ENCODE assay signal across 19 cellular contexts in genomic region chr7:157584420-157584819, GRCh38.
DNase-seq lines count a peak whose midpoint lies in the region.
"Had no signal": no experiment of that assay in that cellular context is flagged by ENCODE, and none has a peak within 500 bp of the region (broad histone marks: within the 10 kb centered on the region; RNA-seq: fewer than 3 reads in every experiment).

No MANE protein-coding gene starts in this region.

- H3K4me3 Mint-ChIP-seq in T-helper 1 cell treated with Interleukin-12 subunit alpha and Interleukin-12 subunit beta and Interleukin-4 antibody, amounts not matched to agents 30 μg/mL and 1 μg/mL, for 36 hours, result no peak overlapping the region
- H3K4me3 Mint-ChIP-seq: B cell had no signal

- H3K4me1 Mint-ChIP-seq in T-helper 1 cell treated with Interleukin-12 subunit alpha and Interleukin-12 subunit beta and Interleukin-4 antibody, amounts not matched to agents 30 μg/mL and 1 μg/mL, for 36 hours (ENCODE audit: low read depth), result peaks cover 7% of the 10 kb centered on the region

- peaks cover 52% of the 10 kb centered on the region for H3K4me1 ChIP-seq in BLaER1

- no peak for DNase-seq in T-helper 1 cell
- DNase-seq in head of caudate nucleus, result peak in 41 of 42 donors; percentile 40 to 91 (median 72)
- DNase-seq in putamen (ENCODE audit: low spot score), result peak; percentile 73
- DNase-seq in substantia nigra (lab: John Stamatoyannopoulos, UW), result no peak
- DNase-seq in hippocampal formation (lab: John Stamatoyannopoulos, UW), result no peak
- DNase-seq in NCI-H524 treated with DMSO at 0.1 percent for 48 hours (lab: John Stamatoyannopoulos, UW), result no peak
- DNase-seq: 8988T; CD4-positive, alpha-beta memory T cell; DMS153; H7; KG1; NCI-H1105 treated with DMSO at 0.1 percent for 48 hours; NCI-H1694; NCI-H2081 treated with DMSO at 0.1 percent for 48 hours; NCI-H510A; NCI-H774 had no signal

- no peak overlapping the region for H3K4me3 ChIP-seq in BLaER1

- no peaks in the 10 kb centered on the region for H3K36me3 ChIP-seq in BLaER1

- no peak overlapping the region; the same call in 1 of the 2 replicates for H3K9ac ChIP-seq in BLaER1

- H3K9me3 ChIP-seq in BLaER1, result no peaks in the 10 kb centered on the region

- no peaks in the 10 kb centered on the region for H3K9me3 Mint-ChIP-seq in T-helper 1 cell treated with Interleukin-12 subunit alpha and Interleukin-12 subunit beta and Interleukin-4 antibody, amounts not matched to agents 30 μg/mL and 1 μg/mL, for 36 hours

- H3K27ac ChIP-seq in BLaER1 (no peak overlapping the region), substantia nigra (ENCODE audit: low read depth, low read length, poor library complexity, severe bottlenecking) (no peak overlapping the region)

- H3K27me3 Mint-ChIP-seq in T-helper 1 cell treated with Interleukin-12 subunit alpha and Interleukin-12 subunit beta and Interleukin-4 antibody, amounts not matched to agents 30 μg/mL and 1 μg/mL, for 36 hours (ENCODE audit: low read depth), result peaks cover 33% of the 10 kb centered on the region

- no peaks in the 10 kb centered on the region for H3K27me3 ChIP-seq in BLaER1

- peaks cover 2% of the 10 kb centered on the region for H3K36me3 Mint-ChIP-seq in T-helper 1 cell treated with Interleukin-12 subunit alpha and Interleukin-12 subunit beta and Interleukin-4 antibody, amounts not matched to agents 30 μg/mL and 1 μg/mL, for 36 hours (ENCODE audit: low read depth)
- H3K36me3 Mint-ChIP-seq: CD4-positive, alpha-beta memory T cell had no signal

- peak overlapping the region; percentile 88 for H3K4me2 ChIP-seq in BLaER1

- H4K20me1 ChIP-seq in BLaER1, result no peaks in the 10 kb centered on the region

- peak overlapping the region; percentile 56 for H3K27ac Mint-ChIP-seq in T-helper 1 cell treated with Interleukin-12 subunit alpha and Interleukin-12 subunit beta and Interleukin-4 antibody, amounts not matched to agents 30 μg/mL and 1 μg/mL, for 36 hours
- H3K27ac Mint-ChIP-seq: B cell had no signal

- intact Hi-C loops in head of caudate nucleus (cut with DNase I), result no loop called here

Comparison
In these comparisons a context has a peak if more than half of its experiments do, and no peak if none do; other contexts are left out.
1. DNase-seq: peak in head of caudate nucleus (41 of 42) and putamen (single experiment); none in T-helper 1 cell (0 of 5), substantia nigra (0 of 49), hippocampal formation (0 of 2) and NCI-H524 treated with DMSO at 0.1 percent for 48 hours (single experiment).